ENCODE assay signal across 1 cellular context in the genomic region with DNA sequence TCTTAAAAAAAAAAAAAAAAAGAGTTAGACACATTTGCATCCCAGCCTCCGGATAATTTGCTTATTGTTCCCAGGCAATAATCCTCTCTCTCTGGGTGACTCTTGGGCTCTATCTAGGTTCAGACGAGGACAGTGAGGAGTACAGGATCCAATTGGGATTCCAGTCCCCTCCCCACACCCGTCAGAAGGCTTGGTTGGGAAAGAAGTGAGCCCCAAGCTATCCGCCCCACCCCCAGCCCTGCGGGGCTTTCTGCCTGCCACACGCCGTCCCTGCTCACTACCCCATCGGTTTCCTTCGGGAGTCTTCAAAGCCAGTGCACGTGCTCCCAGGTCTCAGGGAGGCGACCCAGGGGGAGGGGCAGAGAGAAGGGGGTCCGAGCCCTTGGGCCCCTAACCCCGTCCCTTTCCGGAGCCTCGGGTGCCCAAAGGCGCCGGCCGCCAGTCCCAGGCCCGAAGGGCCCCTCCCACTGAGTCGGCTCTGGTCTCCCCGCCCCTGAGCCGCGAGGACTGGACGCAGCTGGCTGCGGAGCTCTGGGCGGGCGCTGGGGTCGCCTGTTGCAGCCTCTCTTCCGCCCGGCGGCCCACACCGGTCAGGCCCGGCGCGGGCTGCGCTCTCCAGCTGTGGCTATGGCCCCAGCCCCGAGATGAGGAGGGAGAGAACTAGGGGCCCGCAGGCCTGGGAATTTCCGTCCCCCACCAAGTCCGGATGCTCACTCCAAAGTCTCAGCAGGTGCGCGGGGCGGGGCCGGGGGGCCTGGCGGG.
A peak's percentile ranks its signal among the peaks of the same experiment; 100 is the strongest.
TF ChIP-seq lines count a peak whose summit lies in the region.

No MANE protein-coding gene starts in this region.

TF ChIP-seq in K562, 482 proteins besides CTCF, POLR2A, EP300 and RAD21 (continues in another document):
- TF ChIP-seq ERF (CRISPR knock-in tag; IDR thresholded peaks at IDR 0.05) = peak; percentile 91
- peak; percentile 88 for TF ChIP-seq RBM22 (IDR thresholded peaks at IDR 0.05; ENCODE audit: low read depth, low read length, poor library complexity, severe bottlenecking)
- 0 out of 2 replicates have a peak, but pooled peaks have one; percentile 66 for TF ChIP-seq ETV1 (tag; conservative IDR thresholded peaks at IDR 0.05; ENCODE audit: low read depth)
- TF ChIP-seq CXXC5 (CRISPR knock-in tag; IDR thresholded peaks at IDR 0.05) = peak; percentile 91
- TF ChIP-seq ZBED1 (IDR thresholded peaks at IDR 0.05) = no peak
- peak; percentile 13; the same call in 1 of the 2 replicates for TF ChIP-seq SIN3B (IDR thresholded peaks at IDR 0.05; ENCODE audit: low read depth)
- peak; percentile 27 for TF ChIP-seq NEUROD1 (IDR thresholded peaks at IDR 0.05; ENCODE audit: borderline replicate concordance, low read depth, low read length, partially characterized antibody)
- TF ChIP-seq RBFOX2 (IDR thresholded peaks at IDR 0.05; ENCODE audit: low read depth, low read length) = peak; percentile 90
- peak; percentile 79 for TF ChIP-seq SP1 (CRISPR knock-in tag; IDR thresholded peaks at IDR 0.05)
- TF ChIP-seq, protein P1, sequence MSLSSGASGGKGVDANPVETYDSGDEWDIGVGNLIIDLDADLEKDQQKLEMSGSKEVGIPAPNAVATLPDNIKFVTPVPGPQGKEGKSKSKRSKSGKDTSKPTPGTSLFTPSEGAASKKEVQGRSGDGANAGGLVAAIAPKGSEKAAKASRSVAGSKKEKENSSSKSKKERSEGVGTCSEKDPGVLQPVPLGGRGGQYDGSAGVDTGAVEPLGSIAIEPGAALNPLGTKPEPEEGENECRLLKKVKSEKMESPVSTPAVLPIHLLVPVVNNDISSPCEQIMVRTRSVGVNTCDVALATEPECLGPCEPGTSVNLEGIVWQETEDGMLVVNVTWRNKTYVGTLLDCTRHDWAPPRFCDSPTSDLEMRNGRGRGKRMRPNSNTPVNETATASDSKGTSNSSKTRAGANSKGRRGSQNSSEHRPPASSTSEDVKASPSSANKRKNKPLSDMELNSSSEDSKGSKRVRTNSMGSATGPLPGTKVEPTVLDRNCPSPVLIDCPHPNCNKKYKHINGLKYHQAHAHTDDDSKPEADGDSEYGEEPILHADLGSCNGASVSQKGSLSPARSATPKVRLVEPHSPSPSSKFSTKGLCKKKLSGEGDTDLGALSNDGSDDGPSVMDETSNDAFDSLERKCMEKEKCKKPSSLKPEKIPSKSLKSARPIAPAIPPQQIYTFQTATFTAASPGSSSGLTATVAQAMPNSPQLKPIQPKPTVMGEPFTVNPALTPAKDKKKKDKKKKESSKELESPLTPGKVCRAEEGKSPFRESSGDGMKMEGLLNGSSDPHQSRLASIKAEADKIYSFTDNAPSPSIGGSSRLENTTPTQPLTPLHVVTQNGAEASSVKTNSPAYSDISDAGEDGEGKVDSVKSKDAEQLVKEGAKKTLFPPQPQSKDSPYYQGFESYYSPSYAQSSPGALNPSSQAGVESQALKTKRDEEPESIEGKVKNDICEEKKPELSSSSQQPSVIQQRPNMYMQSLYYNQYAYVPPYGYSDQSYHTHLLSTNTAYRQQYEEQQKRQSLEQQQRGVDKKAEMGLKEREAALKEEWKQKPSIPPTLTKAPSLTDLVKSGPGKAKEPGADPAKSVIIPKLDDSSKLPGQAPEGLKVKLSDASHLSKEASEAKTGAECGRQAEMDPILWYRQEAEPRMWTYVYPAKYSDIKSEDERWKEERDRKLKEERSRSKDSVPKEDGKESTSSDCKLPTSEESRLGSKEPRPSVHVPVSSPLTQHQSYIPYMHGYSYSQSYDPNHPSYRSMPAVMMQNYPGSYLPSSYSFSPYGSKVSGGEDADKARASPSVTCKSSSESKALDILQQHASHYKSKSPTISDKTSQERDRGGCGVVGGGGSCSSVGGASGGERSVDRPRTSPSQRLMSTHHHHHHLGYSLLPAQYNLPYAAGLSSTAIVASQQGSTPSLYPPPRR (CRISPR knock-in tag; IDR thresholded peaks at IDR 0.05; ENCODE audit: borderline replicate concordance) = 0 out of 2 replicates have a peak, but pooled peaks have one; percentile 62
- TF ChIP-seq ZBTB17 (CRISPR knock-in tag; IDR thresholded peaks at IDR 0.05) = peak; percentile 79
- TF ChIP-seq GABPB1 (CRISPR knock-in tag; IDR thresholded peaks at IDR 0.05) = peak; percentile 67
- TF ChIP-seq HEY1 (CRISPR knock-in tag; IDR thresholded peaks at IDR 0.05; ENCODE audit: borderline replicate concordance) = no peak
- peak; percentile 66 for TF ChIP-seq KAT2B (IDR thresholded peaks at IDR 0.05; ENCODE audit: low read depth, low read length)
- 0 out of 2 replicates have a peak, but pooled peaks have one; percentile 51 for TF ChIP-seq GATAD2A (IDR thresholded peaks at IDR 0.05)
- TF ChIP-seq, protein P2, sequence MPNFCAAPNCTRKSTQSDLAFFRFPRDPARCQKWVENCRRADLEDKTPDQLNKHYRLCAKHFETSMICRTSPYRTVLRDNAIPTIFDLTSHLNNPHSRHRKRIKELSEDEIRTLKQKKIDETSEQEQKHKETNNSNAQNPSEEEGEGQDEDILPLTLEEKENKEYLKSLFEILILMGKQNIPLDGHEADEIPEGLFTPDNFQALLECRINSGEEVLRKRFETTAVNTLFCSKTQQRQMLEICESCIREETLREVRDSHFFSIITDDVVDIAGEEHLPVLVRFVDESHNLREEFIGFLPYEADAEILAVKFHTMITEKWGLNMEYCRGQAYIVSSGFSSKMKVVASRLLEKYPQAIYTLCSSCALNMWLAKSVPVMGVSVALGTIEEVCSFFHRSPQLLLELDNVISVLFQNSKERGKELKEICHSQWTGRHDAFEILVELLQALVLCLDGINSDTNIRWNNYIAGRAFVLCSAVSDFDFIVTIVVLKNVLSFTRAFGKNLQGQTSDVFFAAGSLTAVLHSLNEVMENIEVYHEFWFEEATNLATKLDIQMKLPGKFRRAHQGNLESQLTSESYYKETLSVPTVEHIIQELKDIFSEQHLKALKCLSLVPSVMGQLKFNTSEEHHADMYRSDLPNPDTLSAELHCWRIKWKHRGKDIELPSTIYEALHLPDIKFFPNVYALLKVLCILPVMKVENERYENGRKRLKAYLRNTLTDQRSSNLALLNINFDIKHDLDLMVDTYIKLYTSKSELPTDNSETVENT (CRISPR knock-in tag; IDR thresholded peaks at IDR 0.05) = peak; percentile 53; the same call in 1 of the 2 replicates
- TF ChIP-seq TOE1 (IDR thresholded peaks at IDR 0.05; ENCODE audit: borderline replicate concordance) = peak; percentile 43; the same call in 1 of the 2 replicates
- TF ChIP-seq TOE1 (CRISPR knock-in tag; IDR thresholded peaks at IDR 0.05; ENCODE audit: borderline replicate concordance, low read depth) = no peak
- TF ChIP-seq, protein P3, sequence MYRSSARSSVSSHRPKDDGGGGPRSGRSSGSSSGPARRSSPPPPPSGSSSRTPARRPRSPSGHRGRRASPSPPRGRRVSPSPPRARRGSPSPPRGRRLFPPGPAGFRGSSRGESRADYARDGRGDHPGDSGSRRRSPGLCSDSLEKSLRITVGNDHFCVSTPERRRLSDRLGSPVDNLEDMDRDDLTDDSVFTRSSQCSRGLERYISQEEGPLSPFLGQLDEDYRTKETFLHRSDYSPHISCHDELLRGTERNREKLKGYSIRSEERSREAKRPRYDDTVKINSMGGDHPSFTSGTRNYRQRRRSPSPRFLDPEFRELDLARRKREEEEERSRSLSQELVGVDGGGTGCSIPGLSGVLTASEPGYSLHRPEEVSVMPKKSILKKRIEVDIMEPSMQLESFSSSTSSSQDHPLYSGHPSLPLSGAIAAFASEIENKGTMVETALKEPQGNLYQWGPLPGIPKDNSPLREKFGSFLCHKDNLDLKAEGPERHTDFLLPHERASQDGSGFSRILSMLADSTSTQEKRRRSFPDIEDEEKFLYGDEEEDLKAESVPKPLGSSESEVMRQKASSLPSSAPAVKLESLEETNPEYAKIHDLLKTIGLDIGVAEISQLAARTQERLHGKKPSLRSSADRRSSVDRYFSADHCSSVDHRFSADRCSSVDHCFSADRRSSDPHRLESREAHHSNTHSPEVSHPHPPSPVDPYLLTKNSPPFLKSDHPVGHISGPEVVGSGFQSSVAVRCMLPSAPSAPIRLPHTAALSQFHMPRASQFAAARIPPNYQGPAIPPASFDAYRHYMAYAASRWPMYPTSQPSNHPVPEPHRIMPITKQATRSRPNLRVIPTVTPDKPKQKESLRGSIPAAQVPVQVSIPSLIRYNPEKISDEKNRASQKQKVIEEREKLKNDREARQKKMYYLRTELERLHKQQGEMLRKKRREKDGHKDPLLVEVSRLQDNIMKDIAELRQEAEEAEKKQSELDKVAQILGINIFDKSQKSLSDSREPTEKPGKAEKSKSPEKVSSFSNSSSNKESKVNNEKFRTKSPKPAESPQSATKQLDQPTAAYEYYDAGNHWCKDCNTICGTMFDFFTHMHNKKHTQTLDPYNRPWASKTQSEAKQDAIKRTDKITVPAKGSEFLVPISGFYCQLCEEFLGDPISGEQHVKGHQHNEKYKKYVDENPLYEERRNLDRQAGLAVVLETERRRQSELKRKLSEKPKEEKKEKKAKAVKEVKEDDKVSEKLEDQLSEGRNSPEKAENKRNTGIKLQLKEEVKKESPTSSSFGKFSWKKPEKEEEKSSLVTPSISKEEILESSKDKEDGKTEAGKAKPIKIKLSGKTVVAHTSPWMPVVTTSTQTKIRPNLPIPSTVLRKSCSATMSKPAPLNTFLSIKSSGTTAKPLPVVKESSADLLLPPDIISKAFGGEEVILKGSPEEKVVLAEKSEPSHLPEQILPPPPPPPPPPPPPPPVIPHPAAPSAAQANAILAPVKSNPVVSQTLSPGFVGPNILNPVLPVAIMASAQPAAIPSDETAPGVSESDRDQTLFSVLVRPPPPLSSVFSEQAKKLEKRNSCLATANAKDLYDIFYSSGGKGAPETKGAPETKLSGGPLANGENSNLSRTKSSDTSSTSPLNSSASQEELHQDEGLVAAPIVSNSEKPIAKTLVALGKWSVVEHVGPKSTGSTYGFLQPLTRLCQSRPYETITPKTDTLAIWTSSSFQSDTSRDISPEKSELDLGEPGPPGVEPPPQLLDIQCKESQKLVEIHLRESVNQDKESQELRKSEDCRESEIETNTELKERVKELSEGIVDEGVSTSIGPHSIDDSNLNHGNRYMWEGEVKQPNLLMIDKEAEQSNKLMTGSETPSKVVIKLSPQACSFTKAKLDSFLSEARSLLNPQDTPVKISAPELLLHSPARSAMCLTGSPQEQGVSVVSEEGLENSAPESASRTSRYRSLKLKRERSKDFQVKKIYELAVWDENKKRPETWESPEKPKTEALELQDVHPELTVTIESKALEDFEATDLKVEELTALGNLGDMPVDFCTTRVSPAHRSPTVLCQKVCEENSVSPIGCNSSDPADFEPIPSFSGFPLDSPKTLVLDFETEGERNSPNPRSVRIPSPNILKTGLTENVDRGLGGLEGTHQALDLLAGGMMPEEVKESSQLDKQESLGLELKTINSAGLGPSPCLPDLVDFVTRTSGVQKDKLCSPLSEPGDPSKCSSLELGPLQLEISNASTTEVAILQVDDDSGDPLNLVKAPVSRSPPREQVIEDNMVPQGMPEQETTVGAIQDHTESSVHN (IDR thresholded peaks at IDR 0.05; ENCODE audit: borderline replicate concordance in 1 of 2, low read depth in 1 of 2) = no peak
- TF ChIP-seq, protein P4, sequence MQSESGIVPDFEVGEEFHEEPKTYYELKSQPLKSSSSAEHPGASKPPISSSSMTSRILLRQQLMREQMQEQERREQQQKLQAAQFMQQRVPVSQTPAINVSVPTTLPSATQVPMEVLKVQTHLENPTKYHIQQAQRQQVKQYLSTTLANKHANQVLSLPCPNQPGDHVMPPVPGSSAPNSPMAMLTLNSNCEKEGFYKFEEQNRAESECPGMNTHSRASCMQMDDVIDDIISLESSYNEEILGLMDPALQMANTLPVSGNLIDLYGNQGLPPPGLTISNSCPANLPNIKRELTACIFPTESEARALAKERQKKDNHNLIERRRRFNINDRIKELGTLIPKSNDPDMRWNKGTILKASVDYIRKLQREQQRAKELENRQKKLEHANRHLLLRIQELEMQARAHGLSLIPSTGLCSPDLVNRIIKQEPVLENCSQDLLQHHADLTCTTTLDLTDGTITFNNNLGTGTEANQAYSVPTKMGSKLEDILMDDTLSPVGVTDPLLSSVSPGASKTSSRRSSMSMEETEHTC (IDR thresholded peaks at IDR 0.05) = no peak
- TF ChIP-seq ZNF232 (CRISPR knock-in tag; IDR thresholded peaks at IDR 0.05) = 0 out of 2 replicates have a peak, but pooled peaks have one; percentile 63
- TF ChIP-seq SAFB (IDR thresholded peaks at IDR 0.05; ENCODE audit: borderline replicate concordance, low read depth, low read length) = no peak
- TF ChIP-seq, protein P5, sequence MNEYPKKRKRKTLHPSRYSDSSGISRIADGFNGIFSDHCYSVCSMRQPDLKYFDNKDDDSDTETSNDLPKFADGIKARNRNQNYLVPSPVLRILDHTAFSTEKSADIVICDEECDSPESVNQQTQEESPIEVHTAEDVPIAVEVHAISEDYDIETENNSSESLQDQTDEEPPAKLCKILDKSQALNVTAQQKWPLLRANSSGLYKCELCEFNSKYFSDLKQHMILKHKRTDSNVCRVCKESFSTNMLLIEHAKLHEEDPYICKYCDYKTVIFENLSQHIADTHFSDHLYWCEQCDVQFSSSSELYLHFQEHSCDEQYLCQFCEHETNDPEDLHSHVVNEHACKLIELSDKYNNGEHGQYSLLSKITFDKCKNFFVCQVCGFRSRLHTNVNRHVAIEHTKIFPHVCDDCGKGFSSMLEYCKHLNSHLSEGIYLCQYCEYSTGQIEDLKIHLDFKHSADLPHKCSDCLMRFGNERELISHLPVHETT (CRISPR knock-in tag; conservative IDR thresholded peaks at IDR 0.05 in 1 of 2, IDR thresholded peaks at IDR 0.05 in 1 of 2) = no peak; a peak in 1 of 4 replicates
- TF ChIP-seq HDAC2 (IDR thresholded peaks at IDR 0.05) = peak; percentile 57; the same call in 1 of the 2 replicates
- TF ChIP-seq, protein P6, sequence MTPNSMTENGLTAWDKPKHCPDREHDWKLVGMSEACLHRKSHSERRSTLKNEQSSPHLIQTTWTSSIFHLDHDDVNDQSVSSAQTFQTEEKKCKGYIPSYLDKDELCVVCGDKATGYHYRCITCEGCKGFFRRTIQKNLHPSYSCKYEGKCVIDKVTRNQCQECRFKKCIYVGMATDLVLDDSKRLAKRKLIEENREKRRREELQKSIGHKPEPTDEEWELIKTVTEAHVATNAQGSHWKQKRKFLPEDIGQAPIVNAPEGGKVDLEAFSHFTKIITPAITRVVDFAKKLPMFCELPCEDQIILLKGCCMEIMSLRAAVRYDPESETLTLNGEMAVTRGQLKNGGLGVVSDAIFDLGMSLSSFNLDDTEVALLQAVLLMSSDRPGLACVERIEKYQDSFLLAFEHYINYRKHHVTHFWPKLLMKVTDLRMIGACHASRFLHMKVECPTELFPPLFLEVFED (CRISPR knock-in tag; conservative IDR thresholded peaks at IDR 0.05) = 0 out of 2 replicates have a peak, but pooled peaks have one; percentile 15
- TF ChIP-seq ZNF3 (CRISPR knock-in tag; IDR thresholded peaks at IDR 0.05) = no peak
- TF ChIP-seq, protein P7, sequence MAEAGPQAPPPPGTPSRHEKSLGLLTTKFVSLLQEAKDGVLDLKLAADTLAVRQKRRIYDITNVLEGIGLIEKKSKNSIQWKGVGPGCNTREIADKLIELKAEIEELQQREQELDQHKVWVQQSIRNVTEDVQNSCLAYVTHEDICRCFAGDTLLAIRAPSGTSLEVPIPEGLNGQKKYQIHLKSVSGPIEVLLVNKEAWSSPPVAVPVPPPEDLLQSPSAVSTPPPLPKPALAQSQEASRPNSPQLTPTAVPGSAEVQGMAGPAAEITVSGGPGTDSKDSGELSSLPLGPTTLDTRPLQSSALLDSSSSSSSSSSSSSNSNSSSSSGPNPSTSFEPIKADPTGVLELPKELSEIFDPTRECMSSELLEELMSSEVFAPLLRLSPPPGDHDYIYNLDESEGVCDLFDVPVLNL (CRISPR knock-in tag; IDR thresholded peaks at IDR 0.05; ENCODE audit: low read depth) = 0 out of 2 replicates have a peak, but pooled peaks have one; percentile 23
- 0 out of 2 replicates have a peak, but pooled peaks have one; percentile 74 for TF ChIP-seq ZNF76 (CRISPR knock-in tag; IDR thresholded peaks at IDR 0.05; ENCODE audit: borderline replicate concordance)
- TF ChIP-seq, protein P8, sequence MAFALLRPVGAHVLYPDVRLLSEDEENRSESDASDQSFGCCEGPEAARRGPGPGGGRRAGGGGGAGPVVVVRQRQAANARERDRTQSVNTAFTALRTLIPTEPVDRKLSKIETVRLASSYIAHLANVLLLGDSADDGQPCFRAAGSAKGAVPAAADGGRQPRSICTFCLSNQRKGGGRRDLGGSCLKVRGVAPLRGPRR (CRISPR knock-in tag; IDR thresholded peaks at IDR 0.05) = 0 out of 2 replicates have a peak, but pooled peaks have one; percentile 3
